ENCODE assay signal across 30 cellular contexts in the genomic region with DNA sequence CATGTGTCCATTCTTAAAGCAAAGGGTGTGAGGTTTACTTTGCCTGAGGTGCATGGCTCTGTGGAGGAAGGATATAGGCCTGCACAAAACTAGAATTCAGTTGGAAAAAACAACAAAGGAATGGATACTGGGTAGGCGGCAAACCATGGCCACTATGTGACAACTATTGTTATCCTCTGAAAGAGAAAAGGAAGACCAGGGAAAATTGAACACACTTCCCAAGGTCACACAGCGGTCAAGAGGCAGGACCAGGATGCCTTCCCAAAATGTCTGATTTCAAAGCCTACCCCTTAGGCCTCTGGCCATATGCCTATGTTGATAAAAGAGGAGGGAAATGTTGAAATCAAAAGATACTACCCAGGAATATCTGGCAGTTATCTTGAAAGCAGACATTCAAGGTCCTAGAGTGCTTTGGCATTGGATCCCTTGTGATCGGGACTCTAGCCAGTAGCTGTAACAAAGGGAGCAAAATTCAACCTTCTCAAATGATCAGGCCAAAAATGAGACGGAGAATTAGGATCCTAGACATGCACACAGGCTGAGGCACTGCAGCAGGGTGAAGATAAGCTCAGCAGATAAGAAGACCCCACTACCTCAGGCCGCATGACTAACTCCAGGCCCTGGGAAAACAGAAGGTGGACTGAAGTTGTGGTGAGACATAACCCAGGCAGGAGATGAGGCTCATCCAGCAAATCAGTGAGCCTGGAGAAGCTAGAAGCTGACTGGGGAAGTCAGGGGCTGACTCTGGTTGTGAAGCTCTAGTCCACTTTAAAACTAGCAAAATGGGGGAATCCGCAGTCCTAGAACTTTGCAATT.
"Had no signal": no experiment of that assay in that cellular context is flagged by ENCODE, and none has a peak within 500 bp of the region (broad histone marks: within the 10 kb centered on the region; RNA-seq: fewer than 3 reads in every experiment).

No MANE protein-coding gene starts in this region.

- H3K27ac Mint-ChIP-seq: activated CD4-positive, alpha-beta T cell treated with anti-CD3 and anti-CD28 coated beads, Interleukin-2, amount 10 ng/mL, durations not matched to agents 24 days and 14 days; activated naive CD4-positive, alpha-beta T cell treated with anti-CD3 and anti-CD28 coated beads, Interleukin-2, amount 50 U/mL, for 72 hours; activated naive CD8-positive, alpha-beta T cell treated with anti-CD3 and anti-CD28 coated beads, Interleukin-2, amount 50 U/mL, for 24 hours; T-helper 1 cell treated with Interleukin-12 subunit alpha and Interleukin-12 subunit beta and Interleukin-4 antibody, amounts not matched to agents 30 μg/mL and 1 μg/mL, for 36 hours had no signal

- ATAC-seq: activated naive CD4-positive, alpha-beta T cell treated with anti-CD3 and anti-CD28 coated beads, Interleukin-2, amount 50 U/mL, for 72 hours; activated naive CD8-positive, alpha-beta T cell treated with anti-CD3 and anti-CD28 coated beads, Interleukin-2, amount 50 U/mL, for 24 hours; activated T-cell treated with anti-CD3 and anti-CD28 coated beads, Interleukin-2, amount 50 U/mL, for 4 hours; K562; Panc1; WTC11 had no signal

- FAIRE-seq: astrocyte, K562 had no signal

- H3K4me3 Mint-ChIP-seq: activated CD4-positive, alpha-beta T cell treated with anti-CD3 and anti-CD28 coated beads, Interleukin-2, amount 10 ng/mL, durations not matched to agents 24 days and 14 days; activated naive CD8-positive, alpha-beta T cell treated with anti-CD3 and anti-CD28 coated beads, Interleukin-2, amount 50 U/mL, for 24 hours; activated T-cell treated with anti-CD3 and anti-CD28 coated beads, Interleukin-2, amount 50 U/mL, for 4 hours; brain; T-helper 1 cell treated with Interleukin-12 subunit alpha and Interleukin-12 subunit beta and Interleukin-4 antibody, amounts not matched to agents 30 μg/mL and 1 μg/mL, for 36 hours; WTC11 had no signal

- H3K27ac ChIP-seq: RWPE1 had no signal

- H3K27me3 Mint-ChIP-seq: activated CD4-positive, alpha-beta T cell treated with anti-CD3 and anti-CD28 coated beads, Interleukin-2, amount 10 ng/mL, durations not matched to agents 24 days and 14 days; activated naive CD8-positive, alpha-beta T cell treated with anti-CD3 and anti-CD28 coated beads, Interleukin-2, amount 50 U/mL, for 24 hours; brain had no signal

- DNase-seq: activated CD4-positive, alpha-beta T cell treated with anti-CD3 and anti-CD28 coated beads, Interleukin-2, amount 10 ng/mL, durations not matched to agents 24 days and 14 days; activated CD4-positive, alpha-beta T cell treated with anti-CD3 and anti-CD28 coated beads, Interleukin-2, amount 50 U/mL, for 48 hours; activated CD4-positive, CD25-positive, alpha-beta regulatory T cell treated with anti-CD3 and anti-CD28 coated beads, Interleukin-2, amount 50 U/mL, for 72 hours; activated CD8-positive, alpha-beta memory T cell treated with anti-CD3 and anti-CD28 coated beads for 24 hours; activated effector memory CD4-positive, alpha-beta T cell treated with anti-CD3 and anti-CD28 coated beads, Interleukin-2, amount 50 U/mL, for 16 hours; activated naive CD4-positive, alpha-beta T cell treated with Interleukin-2 at 50 U/mL for 16 hours; activated naive CD8-positive, alpha-beta T cell treated with anti-CD3 and anti-CD28 coated beads, Interleukin-2, amount 50 U/mL, for 24 hours; activated T-cell treated with anti-CD3 and anti-CD28 coated beads, Interleukin-2, amount 50 U/mL, for 4 hours; amygdala; Karpas-422; MM.1S; NCI-H1105; NCI-H1436; NCI-H1694 treated with DMSO at 0.1 percent for 48 hours; NCI-H2029 treated with DMSO at 0.1 percent for 48 hours; NCI-H345; NCI-H510A; NCI-H526 treated with DMSO at 0.1 percent for 48 hours; NCI-H82; NK-92 treated with Interleukin-12 subunit alpha and Interleukin-12 subunit beta, amount 100 ng/mL, for 24 hours; OCI-M1; SHP77 had no signal

- H3K4me3 ChIP-seq: K562 had no signal

- H3K36me3 Mint-ChIP-seq: activated naive CD4-positive, alpha-beta T cell treated with anti-CD3 and anti-CD28 coated beads, Interleukin-2, amount 50 U/mL, for 72 hours; brain had no signal

- H3K9me3 Mint-ChIP-seq: activated CD4-positive, alpha-beta T cell treated with anti-CD3 and anti-CD28 coated beads, Interleukin-2, amount 10 ng/mL, durations not matched to agents 24 days and 14 days; activated naive CD4-positive, alpha-beta T cell treated with anti-CD3 and anti-CD28 coated beads, Interleukin-2, amount 50 U/mL, for 72 hours; activated naive CD8-positive, alpha-beta T cell treated with anti-CD3 and anti-CD28 coated beads, Interleukin-2, amount 50 U/mL, for 24 hours; activated T-cell treated with anti-CD3 and anti-CD28 coated beads, Interleukin-2, amount 50 U/mL, for 4 hours; T-helper 1 cell treated with Interleukin-12 subunit alpha and Interleukin-12 subunit beta and Interleukin-4 antibody, amounts not matched to agents 30 μg/mL and 1 μg/mL, for 36 hours had no signal

- H3K4me1 Mint-ChIP-seq: activated CD4-positive, alpha-beta T cell treated with anti-CD3 and anti-CD28 coated beads, Interleukin-2, amount 10 ng/mL, durations not matched to agents 24 days and 14 days; activated naive CD8-positive, alpha-beta T cell treated with anti-CD3 and anti-CD28 coated beads, Interleukin-2, amount 50 U/mL, for 24 hours had no signal
